8 cellular contexts compared by ENCODE assay signal in genomic region chr3:45387636-45388348, GRCh38. TPM values are rescaled to one million over a fixed set of nuclear protein-coding genes. Genes with fewer than 3 reads are reported as not detected.
DNase-seq lines count a peak whose midpoint lies in the region; ATAC-seq and TF ChIP-seq lines count a peak whose summit lies in the region.

No MANE protein-coding gene starts in this region.

- no peaks in the 10 kb centered on the region for H3K9me3 ChIP-seq in right atrium auricular region
- no peaks in the 10 kb centered on the region for H3K9me3 ChIP-seq in SJSA1 (replicated peaks)

- no peaks in the 10 kb centered on the region for H3K4me1 Mint-ChIP-seq in glutamatergic neuron (ENCODE audit: low read depth, unreplicated experiment)
- peaks cover 15% of the 10 kb centered on the region for H3K4me1 Mint-ChIP-seq in stimulated activated effector memory CD8-positive, alpha-beta T cell treated with anti-CD3 and anti-CD28 coated beads, Interleukin-12 subunit alpha, Interleukin-12 subunit beta, amount 100 ng/mL, for 72 hours

- H3K27ac Mint-ChIP-seq in glutamatergic neuron (ENCODE audit: unreplicated experiment) = no peak overlapping the region
- peak overlapping the region; percentile 85 for H3K27ac Mint-ChIP-seq in stimulated activated effector memory CD8-positive, alpha-beta T cell treated with anti-CD3 and anti-CD28 coated beads, Interleukin-12 subunit alpha, Interleukin-12 subunit beta, amount 100 ng/mL, for 72 hours

- peaks cover 4% of the 10 kb centered on the region for H3K9me3 Mint-ChIP-seq in glutamatergic neuron (ENCODE audit: unreplicated experiment)
- no peaks in the 10 kb centered on the region for H3K9me3 Mint-ChIP-seq in stimulated activated effector memory CD8-positive, alpha-beta T cell treated with anti-CD3 and anti-CD28 coated beads, Interleukin-12 subunit alpha, Interleukin-12 subunit beta, amount 100 ng/mL, for 72 hours

- H3K27me3 ChIP-seq in right atrium auricular region (no peaks in the 10 kb centered on the region), SJSA1 (replicated peaks) (peaks cover 5% of the 10 kb centered on the region; the same call in 1 of the 2 replicates)

- peak overlapping the region; percentile 86 to 91 for H3K4me3 ChIP-seq in right atrium auricular region
- H3K4me3 ChIP-seq in SJSA1 = peak overlapping the region; percentile 61

- DNase-seq in right atrium auricular region (ENCODE audit: low spot score) (no peak), cardiac septum (ENCODE audit: low spot score) (no peak), SJSA1 (ENCODE audit: low read depth in 1 of 2, low spot score in 2 of 2) (no peak), glutamatergic neuron (no peak), NOMO-1 (lab: John Stamatoyannopoulos, UW; ENCODE audit: unreplicated experiment in 2 of 2) (no peak), RPMI8226 (no peak), SW 1271 (lab: John Stamatoyannopoulos, UW) (no peak)
- no peak for DNase-seq in stimulated activated effector memory CD8-positive, alpha-beta T cell treated with anti-CD3 and anti-CD28 coated beads, Interleukin-12 subunit alpha, Interleukin-12 subunit beta, amount 100 ng/mL, for 72 hours (ENCODE audit: low spot score in 2 of 2)

- H3K36me3 Mint-ChIP-seq in glutamatergic neuron (ENCODE audit: unreplicated experiment) = no peaks in the 10 kb centered on the region
- peaks cover 30% of the 10 kb centered on the region for H3K36me3 Mint-ChIP-seq in stimulated activated effector memory CD8-positive, alpha-beta T cell treated with anti-CD3 and anti-CD28 coated beads, Interleukin-12 subunit alpha, Interleukin-12 subunit beta, amount 100 ng/mL, for 72 hours

- ATAC-seq in stimulated activated effector memory CD8-positive, alpha-beta T cell treated with anti-CD3 and anti-CD28 coated beads, Interleukin-12 subunit alpha, Interleukin-12 subunit beta, amount 100 ng/mL, for 72 hours = no peak

- H3K36me3 ChIP-seq in right atrium auricular region = peaks cover 6% of the 10 kb centered on the region
- peaks cover 8% of the 10 kb centered on the region for H3K36me3 ChIP-seq in SJSA1

- peaks cover 0 to 17% of the 10 kb centered on the region in 2 donors for H3K4me1 ChIP-seq in right atrium auricular region
- H3K4me1 ChIP-seq in SJSA1 (replicated peaks) = peaks cover 4% of the 10 kb centered on the region

- H3K27ac ChIP-seq in right atrium auricular region (peak overlapping the region; percentile 51 to 70), SJSA1 (no peak overlapping the region)

- H3K27me3 Mint-ChIP-seq in glutamatergic neuron (ENCODE audit: unreplicated experiment) = peaks cover 4% of the 10 kb centered on the region

- peak overlapping the region; percentile 88 for H3K4me3 Mint-ChIP-seq in glutamatergic neuron (ENCODE audit: unreplicated experiment)
- H3K4me3 Mint-ChIP-seq in stimulated activated effector memory CD8-positive, alpha-beta T cell treated with anti-CD3 and anti-CD28 coated beads, Interleukin-12 subunit alpha, Interleukin-12 subunit beta, amount 100 ng/mL, for 72 hours = peak overlapping the region; percentile 91

- intact Hi-C loops in cardiac septum (cut with DNase I) = no loop called here

- TF ChIP-seq CTCF in right atrium auricular region (IDR thresholded peaks at IDR 0.05) (no peak), glutamatergic neuron (IDR thresholded peaks at IDR 0.05; ENCODE audit: partially characterized antibody, unreplicated experiment) (no peak)

RNA-seq across cellular contexts. Expression of gene LARS2, which starts 0.6 kb away (rescaled TPM):
- 10 to 100 TPM in 1 of 2 donors, 1 to 10 TPM in 1; 8.5 to 14.7 TPM for total RNA-seq in right atrium auricular region
- 14.1 TPM for total RNA-seq in cardiac septum
- 7.6 and 15.0 TPM in 2 replicates for total RNA-seq in SJSA1 (2014; rRNA removed; shearing (Covaris generic))
- total RNA-seq in glutamatergic neuron (ENCODE audit: unreplicated experiment) = 26.6 TPM
